26 cellular contexts compared by ENCODE assay signal in the genomic region with DNA sequence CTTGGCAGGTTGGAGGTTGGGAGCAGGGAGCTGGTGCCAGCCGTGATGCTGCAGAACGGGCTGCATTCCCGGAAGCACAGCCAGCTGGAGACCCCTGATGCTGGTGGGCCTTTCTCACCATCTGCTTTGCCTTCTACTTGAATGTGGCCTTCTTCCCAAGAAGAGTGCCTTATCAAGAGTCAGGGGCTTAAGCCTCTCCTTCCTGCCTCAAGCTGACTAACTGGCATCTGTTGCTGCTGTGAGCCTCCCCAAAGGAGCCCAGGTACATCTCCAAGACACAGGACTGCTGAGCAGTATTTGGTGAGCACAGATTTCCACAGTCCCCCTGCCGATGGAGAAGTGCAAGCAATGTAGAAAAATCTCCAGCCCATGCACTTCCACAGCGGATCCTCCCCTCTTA.
"Had no signal": no experiment of that assay in that cellular context is flagged by ENCODE, and none has a peak within 500 bp of the region (broad histone marks: within the 10 kb centered on the region; RNA-seq: fewer than 3 reads in every experiment).

No MANE protein-coding gene starts in this region.

- H3K27me3 ChIP-seq: breast epithelium, dorsolateral prefrontal cortex, esophagus muscularis mucosa, hepatocyte, neutrophil, ovary, stomach, suprapubic skin, tibial nerve had no signal

- H3K4me3 ChIP-seq: breast epithelium, dorsolateral prefrontal cortex, esophagus muscularis mucosa, hepatocyte, left ventricle myocardium inferior, ovary, prostate gland, stomach, suprapubic skin, tibial nerve had no signal

- DNase-seq: activated CD4-positive, alpha-beta memory T cell treated with anti-CD3 and anti-CD28 coated beads for 36 hours; activated CD4-positive, alpha-beta T cell treated with anti-CD3 and anti-CD28 coated beads for 48 hours; activated naive CD4-positive, alpha-beta T cell treated with anti-CD3 and anti-CD28 coated beads for 36 hours; activated naive CD8-positive, alpha-beta T cell treated with anti-CD3 and anti-CD28 coated beads, Interleukin-2, amount 10 ng/mL, durations not matched to agents 7 days and 5 days; activated T-cell treated with anti-CD3 and anti-CD28 coated beads, Interleukin-2, amount 50 U/mL, for 48 hours; amniotic stem cell; dorsolateral prefrontal cortex; effector memory CD8-positive, alpha-beta T cell; glutamatergic neuron; left ventricle myocardium inferior; naive thymus-derived CD8-positive, alpha-beta T cell; ovary; right cardiac atrium; stimulated activated CD4-positive, alpha-beta T cell treated with anti-CD3 and anti-CD28 coated beads, Interleukin-1b, Interleukin-23, amount 100 ng/mL, for 48 hours; stomach had no signal

- H2AFZ ChIP-seq: hepatocyte had no signal

- H3K9me3 ChIP-seq: breast epithelium, esophagus muscularis mucosa, left ventricle myocardium inferior, neutrophil, ovary, prostate gland, stomach, suprapubic skin, tibial nerve had no signal

- H3K36me3 ChIP-seq: breast epithelium, esophagus muscularis mucosa, left ventricle myocardium inferior, neutrophil, ovary, prostate gland, stomach, suprapubic skin, tibial nerve had no signal

- FAIRE-seq: colon, frontal cortex, urothelium cell line had no signal

- H3K4me2 ChIP-seq: hepatocyte had no signal

- H3K79me2 ChIP-seq: hepatocyte had no signal

- H3K4me1 ChIP-seq: breast epithelium, left ventricle myocardium inferior, prostate gland, suprapubic skin, tibial nerve had no signal

- H3K27ac ChIP-seq: breast epithelium, dorsolateral prefrontal cortex, esophagus muscularis mucosa, hepatocyte, left ventricle myocardium inferior, neutrophil, ovary, prostate gland, stomach, suprapubic skin, tibial nerve had no signal

- ATAC-seq: effector memory CD8-positive, alpha-beta T cell; naive thymus-derived CD8-positive, alpha-beta T cell; right cardiac atrium; stimulated activated effector memory CD8-positive, alpha-beta T cell treated with anti-CD3 and anti-CD28 coated beads, Interleukin-12 subunit alpha, Interleukin-12 subunit beta, amount 100 ng/mL, for 72 hours had no signal
